Comparison of ENCODE assay signal across 8 cellular contexts in genomic region chr5:172188893-172189692, GRCh38. TPM values are rescaled to one million over a fixed set of nuclear protein-coding genes. Genes with fewer than 3 reads are reported as not detected.
DNase-seq lines count a peak whose midpoint lies in the region; ATAC-seq and TF ChIP-seq lines count a peak whose summit lies in the region.

No MANE protein-coding gene starts in this region.

- CTCF ChIA-PET in activated naive CD4-positive, alpha-beta T cell treated with anti-CD3 and anti-CD28 coated beads for 36 hours (lab: Charles Lee): interaction anchor here (0.6 to 9.1 kb wide), 28 partner anchors 9 to 287 kb away, joined by 3 to 159 read pairs (median 5); partner anchors contain the start of gene UBTD2

- H3K4me3 Mint-ChIP-seq in activated naive CD4-positive, alpha-beta T cell treated with anti-CD3 and anti-CD28 coated beads, Interleukin-2, amount 50 U/mL, for 24 hours: peak overlapping the region; percentile 79
- no peak overlapping the region for H3K4me3 Mint-ChIP-seq in activated naive CD4-positive, alpha-beta T cell treated with anti-CD3 and anti-CD28 coated beads for 36 hours
- H3K4me3 Mint-ChIP-seq in activated naive CD8-positive, alpha-beta T cell treated with anti-CD3 and anti-CD28 coated beads, Interleukin-2, amount 50 U/mL, for 24 hours: peak overlapping the region; percentile 80

- H3K27ac ChIP-seq in right lobe of liver: peak overlapping the region in 1 of 3 donors; percentile 73
- H3K27ac ChIP-seq in transverse colon: peak overlapping the region; percentile 92 to 97 (median 96)

- H3K27me3 ChIP-seq in right lobe of liver: no peaks in the 10 kb centered on the region
- no peaks in the 10 kb centered on the region for H3K27me3 ChIP-seq in transverse colon

- H3K4me1 ChIP-seq in right lobe of liver (no peaks in the 10 kb centered on the region), transverse colon (peaks cover 6 to 27% (median 14%) of the 10 kb centered on the region in 4 donors)

- in situ Hi-C loops in transverse colon (cut with MboI; ENCODE audit: low pct_ligation_motif_present in 1 of 4, low pct_unique_long_range_greater_than_20kb in 1 of 4, low sequenced_read_pairs in 3 of 4): loop anchor here in 1 of 4 donors (5.0 kb wide), 1 partner anchor 77 kb away; no protein-coding TSS in a partner anchor

- DNase-seq in activated naive CD4-positive, alpha-beta T cell treated with anti-CD3 and anti-CD28 coated beads for 36 hours: no peak
- DNase-seq in activated naive CD8-positive, alpha-beta T cell treated with anti-CD3 and anti-CD28 coated beads, Interleukin-2, amount 50 U/mL, for 24 hours: no peak
- no peak for DNase-seq in right lobe of liver
- no peak for DNase-seq in transverse colon
- DNase-seq in NCI-H345 (lab: John Stamatoyannopoulos, UW): no peak
- DNase-seq in NCI-H2171 treated with DMSO at 0.1 percent for 48 hours (lab: John Stamatoyannopoulos, UW): no peak

- 32% methylated on average over 26 of the region's 30 CpGs for WGBS in right lobe of liver (ENCODE audit: insufficient coverage, low coverage, low lambda C conversion rate, missing lambda C conversion rate)
- 34 to 52% methylated on average over 6 to 30 of the region's 30 CpGs for WGBS in transverse colon (ENCODE audit: low coverage in 1 of 2), 2 donors

- no peaks in the 10 kb centered on the region for H3K36me3 Mint-ChIP-seq in activated naive CD4-positive, alpha-beta T cell treated with anti-CD3 and anti-CD28 coated beads, Interleukin-2, amount 50 U/mL, for 24 hours
- peaks cover 4% of the 10 kb centered on the region for H3K36me3 Mint-ChIP-seq in activated naive CD4-positive, alpha-beta T cell treated with anti-CD3 and anti-CD28 coated beads for 36 hours (ENCODE audit: low read depth)
- peaks cover 11% of the 10 kb centered on the region for H3K36me3 Mint-ChIP-seq in activated naive CD8-positive, alpha-beta T cell treated with anti-CD3 and anti-CD28 coated beads, Interleukin-2, amount 50 U/mL, for 24 hours (ENCODE audit: low read depth)

- TF ChIP-seq EP300 in transverse colon (IDR thresholded peaks at IDR 0.05; ENCODE audit: low read depth): no peak

- no peak for TF ChIP-seq CTCF in right lobe of liver (IDR thresholded peaks at IDR 0.05)
- peak in 1 of 5 experiments; percentile 1 for TF ChIP-seq CTCF in transverse colon (IDR thresholded peaks at IDR 0.05)

- no peak for ATAC-seq in activated naive CD8-positive, alpha-beta T cell treated with anti-CD3 and anti-CD28 coated beads, Interleukin-2, amount 50 U/mL, for 24 hours
- ATAC-seq in right lobe of liver: no peak
- no peak for ATAC-seq in HG03432 (IDR thresholded peaks at IDR 0.05; ENCODE audit: unreplicated experiment)

- no peaks in the 10 kb centered on the region for H3K9me3 ChIP-seq in right lobe of liver
- no peaks in the 10 kb centered on the region for H3K9me3 ChIP-seq in transverse colon

- no peaks in the 10 kb centered on the region for H3K9me3 Mint-ChIP-seq in activated naive CD4-positive, alpha-beta T cell treated with anti-CD3 and anti-CD28 coated beads, Interleukin-2, amount 50 U/mL, for 24 hours
- no peaks in the 10 kb centered on the region for H3K9me3 Mint-ChIP-seq in activated naive CD4-positive, alpha-beta T cell treated with anti-CD3 and anti-CD28 coated beads for 36 hours
- no peaks in the 10 kb centered on the region for H3K9me3 Mint-ChIP-seq in activated naive CD8-positive, alpha-beta T cell treated with anti-CD3 and anti-CD28 coated beads, Interleukin-2, amount 50 U/mL, for 24 hours

- no peak for TF ChIP-seq POLR2A in right lobe of liver (IDR thresholded peaks at IDR 0.05)
- no peak for TF ChIP-seq POLR2A in transverse colon (IDR thresholded peaks at IDR 0.05)

- H3K4me1 Mint-ChIP-seq in activated naive CD4-positive, alpha-beta T cell treated with anti-CD3 and anti-CD28 coated beads, Interleukin-2, amount 50 U/mL, for 24 hours: peaks cover 28% of the 10 kb centered on the region
- H3K4me1 Mint-ChIP-seq in activated naive CD4-positive, alpha-beta T cell treated with anti-CD3 and anti-CD28 coated beads for 36 hours (ENCODE audit: low read depth): peaks cover 24% of the 10 kb centered on the region
- H3K4me1 Mint-ChIP-seq in activated naive CD8-positive, alpha-beta T cell treated with anti-CD3 and anti-CD28 coated beads, Interleukin-2, amount 50 U/mL, for 24 hours: peaks cover 28% of the 10 kb centered on the region

- H3K27me3 Mint-ChIP-seq in activated naive CD4-positive, alpha-beta T cell treated with anti-CD3 and anti-CD28 coated beads, Interleukin-2, amount 50 U/mL, for 24 hours: no peaks in the 10 kb centered on the region
- no peaks in the 10 kb centered on the region for H3K27me3 Mint-ChIP-seq in activated naive CD4-positive, alpha-beta T cell treated with anti-CD3 and anti-CD28 coated beads for 36 hours (ENCODE audit: low read depth)
- no peaks in the 10 kb centered on the region for H3K27me3 Mint-ChIP-seq in activated naive CD8-positive, alpha-beta T cell treated with anti-CD3 and anti-CD28 coated beads, Interleukin-2, amount 50 U/mL, for 24 hours

- H3K36me3 ChIP-seq in right lobe of liver (no peaks in the 10 kb centered on the region), transverse colon (no peaks in the 10 kb centered on the region)

- no peak overlapping the region for H3K27ac Mint-ChIP-seq in activated naive CD4-positive, alpha-beta T cell treated with anti-CD3 and anti-CD28 coated beads, Interleukin-2, amount 50 U/mL, for 24 hours
- H3K27ac Mint-ChIP-seq in activated naive CD4-positive, alpha-beta T cell treated with anti-CD3 and anti-CD28 coated beads for 36 hours: no peak overlapping the region
- H3K27ac Mint-ChIP-seq in activated naive CD8-positive, alpha-beta T cell treated with anti-CD3 and anti-CD28 coated beads, Interleukin-2, amount 50 U/mL, for 24 hours: no peak overlapping the region

- intact Hi-C loops in activated naive CD4-positive, alpha-beta T cell treated with anti-CD3 and anti-CD28 coated beads for 36 hours (cut with micrococcal nuclease): loop anchor here (1.0 to 5.0 kb wide), 16 partner anchors 36 to 770 kb away; partner anchors contain the start of genes FBXW11, FGF18 and UBTD2
- intact Hi-C loops in right lobe of liver (cut with DNase I) (loop anchor here in 1 of 2 donors (2.0 kb wide), 1 partner anchor 82 kb away; no protein-coding TSS in a partner anchor), transverse colon (cut with DNase I; ENCODE audit: low total_unique reads) (loop anchor here (5.0 kb wide), 2 partner anchors 82 to 103 kb away; no protein-coding TSS in a partner anchor)

- H3K4me3 ChIP-seq in right lobe of liver (peak overlapping the region; percentile 55 to 87 (median 87)), transverse colon (peak overlapping the region in 2 of 4 donors; percentile 77 to 86)

RNA-seq across cellular contexts. Expression of gene STK10, which starts 1.1 kb away (rescaled TPM):
- total RNA-seq in activated naive CD4-positive, alpha-beta T cell treated with anti-CD3 and anti-CD28 coated beads for 36 hours: 10 to 100 TPM; 44.7 to 55.1 TPM
- total RNA-seq in right lobe of liver (10 to 100 TPM in 2 of 6 experiments, 1 to 10 TPM in 4; 6.9 to 27.4 (median 9.0) TPM), transverse colon (100 to 1,000 TPM in 1 of 4 donors, 10 to 100 TPM in 3; 21.2 to 207 (median 49.3) TPM)

RNA-seq across cellular contexts. Expression of gene EFCAB9, which starts 4.9 kb away (rescaled TPM):
- total RNA-seq in activated naive CD4-positive, alpha-beta T cell treated with anti-CD3 and anti-CD28 coated beads for 36 hours: not detected
- total RNA-seq in right lobe of liver (not detected), transverse colon (not detected)
